16 cellular contexts compared by ENCODE assay signal in genomic region chrX:43580621-43581020, GRCh38.
A peak's percentile ranks its signal among the peaks of the same experiment; 100 is the strongest.
DNase-seq lines count a peak whose midpoint lies in the region; ATAC-seq, FAIRE-seq and TF ChIP-seq lines count a peak whose summit lies in the region.
"Had no signal": no experiment of that assay in that cellular context is flagged by ENCODE, and none has a peak within 500 bp of the region (broad histone marks: within the 10 kb centered on the region; RNA-seq: fewer than 3 reads in every experiment).

No MANE protein-coding gene starts in this region.

- no peaks in the 10 kb centered on the region for H3K79me2 ChIP-seq in keratinocyte (ENCODE audit: control insufficient read depth, insufficient read depth, low read length)

- H3K27me3 ChIP-seq in RWPE2 (ENCODE audit: insufficient read depth, poor library complexity, severe bottlenecking): no peaks in the 10 kb centered on the region
- no peaks in the 10 kb centered on the region for H3K27me3 ChIP-seq in keratinocyte (ENCODE audit: control insufficient read depth, extremely low read depth, insufficient read depth, low read length)
- H3K27me3 ChIP-seq in vagina: no peaks in the 10 kb centered on the region

- peak overlapping the region; percentile 71 for H3K27ac ChIP-seq in RWPE2 (ENCODE audit: poor library complexity, severe bottlenecking)
- H3K27ac ChIP-seq in keratinocyte (ENCODE audit: control insufficient read depth, insufficient read depth, low read length): peak overlapping the region; percentile 88
- H3K27ac ChIP-seq in vagina: peak overlapping the region; percentile 13
- H3K27ac ChIP-seq: BLaER1, GM23248 had no signal

- TF ChIP-seq CTCF in RWPE2 (IDR thresholded peaks at IDR 0.05; ENCODE audit: poor library complexity, severe bottlenecking) (no peak), epithelial cell of esophagus (IDR thresholded peaks at IDR 0.05; ENCODE audit: insufficient read depth, low read depth, low read length, missing control alignments) (no peak), keratinocyte (optimal IDR thresholded peaks at IDR 0.05 in 1 of 3, IDR thresholded peaks at IDR 0.05 in 1 of 3, conservative IDR thresholded peaks at IDR 0.05 in 1 of 3; ENCODE audit: extremely low read depth in 1 of 3, insufficient read depth in 2 of 3, low read length in 3 of 3) (no peak), vagina (IDR thresholded peaks at IDR 0.05) (no peak)

- peak overlapping the region; percentile 57 for H3K4me2 ChIP-seq in keratinocyte (ENCODE audit: control insufficient read depth, extremely low read depth, insufficient read depth, low read depth, low read length)
- H3K4me2 ChIP-seq: BLaER1 had no signal

- TF ChIP-seq POLR2A in vagina (IDR thresholded peaks at IDR 0.05): no peak

- no peak for DNase-seq in RWPE2 (ENCODE audit: low spot score)
- peak; percentile 62 for DNase-seq in epithelial cell of esophagus (ENCODE audit: low read depth)
- DNase-seq in keratinocyte (ENCODE audit: low read depth, low spot score): no peak
- no peak for DNase-seq in vagina (ENCODE audit: extremely low spot score in 2 of 2)
- no peak for DNase-seq in NCI-H446 treated with DMSO at 0.1 percent for 48 hours (lab: John Stamatoyannopoulos, UW)
- DNase-seq in NCI-H510A (lab: John Stamatoyannopoulos, UW): no peak
- DNase-seq in GDM1 (lab: John Stamatoyannopoulos, UW): no peak
- DNase-seq: 8988T; CD4-positive, alpha-beta memory T cell; DMS153; DMS79; GF-D8; GM23248 had no signal

- H3K36me3 ChIP-seq in RWPE2 (ENCODE audit: low read depth): no peaks in the 10 kb centered on the region
- no peaks in the 10 kb centered on the region for H3K36me3 ChIP-seq in keratinocyte (ENCODE audit: control insufficient read depth in 2 of 2, extremely low read depth in 1 of 2, insufficient read depth in 2 of 2, low read length in 2 of 2)
- H3K36me3 ChIP-seq in vagina: no peaks in the 10 kb centered on the region
- H3K36me3 ChIP-seq: BLaER1, HAP-1 had no signal

- dilution Hi-C loops in keratinocyte (cut with MboI; ENCODE audit: extremely low pct_ligation_motif_present, low sequenced_read_pairs): no loop called here

- no peak overlapping the region for H3K4me3 ChIP-seq in RWPE2 (ENCODE audit: severe bottlenecking)
- no peak overlapping the region for H3K4me3 ChIP-seq in epithelial cell of esophagus (ENCODE audit: low read length)
- H3K4me3 ChIP-seq in keratinocyte (ENCODE audit: control insufficient read depth in 2 of 3, extremely low read depth in 1 of 3, insufficient read depth in 2 of 3, low read depth in 1 of 3, low read length in 3 of 3): no peak overlapping the region
- no peak overlapping the region for H3K4me3 ChIP-seq in vagina
- H3K4me3 ChIP-seq: BLaER1, GM23248, HAP-1 had no signal

- no peaks in the 10 kb centered on the region for H3K9me3 ChIP-seq in RWPE2 (ENCODE audit: severe bottlenecking)
- no peaks in the 10 kb centered on the region for H3K9me3 ChIP-seq in keratinocyte (ENCODE audit: control insufficient read depth, low read depth, low read length)
- no peaks in the 10 kb centered on the region for H3K9me3 ChIP-seq in vagina
- H3K9me3 ChIP-seq: BLaER1, HAP-1 had no signal

- no peak for FAIRE-seq in keratinocyte (lab: Jason Lieb, UNC)
- FAIRE-seq: HepG2 had no signal

- no peak for ATAC-seq in RWPE2 (ENCODE audit: low read depth)
- ATAC-seq: HepG2 had no signal

- H2AFZ ChIP-seq in keratinocyte (ENCODE audit: control insufficient read depth, low read length): no peak overlapping the region
- H2AFZ ChIP-seq: GM23248 had no signal

- no peaks in the 10 kb centered on the region for H4K20me1 ChIP-seq in keratinocyte (ENCODE audit: control insufficient read depth, extremely low read depth, insufficient read depth, low read length)
- H4K20me1 ChIP-seq: BLaER1 had no signal

- H3K9me1 ChIP-seq in keratinocyte (ENCODE audit: control insufficient read depth, extremely low read depth, insufficient read depth, low read length): no peaks in the 10 kb centered on the region

- intact Hi-C loops in vagina (cut with DNase I): no loop called here

- H3K4me1 ChIP-seq in RWPE2 (ENCODE audit: insufficient read depth, poor library complexity, severe bottlenecking): peaks cover 43% of the 10 kb centered on the region
- H3K4me1 ChIP-seq in keratinocyte (ENCODE audit: control insufficient read depth, extremely low read depth, insufficient read depth, low read length): peaks cover 36% of the 10 kb centered on the region
- H3K4me1 ChIP-seq in vagina: no peaks in the 10 kb centered on the region
- H3K4me1 ChIP-seq: BLaER1, HAP-1 had no signal

- H3K9ac ChIP-seq in keratinocyte (ENCODE audit: control insufficient read depth, extremely low read depth, insufficient read depth, low read length): peak overlapping the region; percentile 10
- H3K9ac ChIP-seq: BLaER1, GM23248 had no signal

Comparison
In these comparisons a context has a peak if more than half of its experiments do, and no peak if none do; other contexts are left out.
1. H3K27ac ChIP-seq: peak in every context shown above with its lines; median percentile 88 in keratinocyte; 71 in RWPE2; 13 in vagina.